21 cellular contexts compared by ENCODE assay signal in the genomic region with DNA sequence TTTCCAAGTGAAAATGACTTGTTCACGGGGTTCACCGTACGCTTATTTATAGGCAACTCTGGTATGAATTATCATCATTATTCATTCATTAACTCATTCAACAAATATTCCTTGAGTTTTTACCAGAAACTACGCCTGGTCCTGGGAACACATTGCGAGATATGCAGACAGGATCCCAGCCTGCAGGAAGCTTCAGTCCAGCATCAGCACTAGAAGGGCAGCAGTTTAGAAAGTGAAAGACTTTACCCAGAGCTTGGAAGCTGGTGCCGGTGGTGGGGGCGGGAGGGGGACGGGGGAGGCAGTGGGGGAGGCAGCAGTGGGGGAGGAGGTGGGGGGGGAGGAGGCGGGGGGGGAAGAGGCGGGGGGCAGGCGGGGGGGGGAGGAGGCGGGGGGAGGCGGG.
"Had no signal": no experiment of that assay in that cellular context is flagged by ENCODE, and none has a peak within 500 bp of the region (broad histone marks: within the 10 kb centered on the region; RNA-seq: fewer than 3 reads in every experiment).

No MANE protein-coding gene starts in this region.

- H3K27ac Mint-ChIP-seq: activated CD4-positive, alpha-beta T cell treated with anti-CD3 and anti-CD28 coated beads for 36 hours; activated CD8-positive, alpha-beta T cell treated with anti-CD3 and anti-CD28 coated beads for 36 hours; activated naive CD8-positive, alpha-beta T cell; activated T-cell treated with anti-CD3 and anti-CD28 coated beads, Interleukin-2, amount 50 U/mL, for 72 hours; natural killer cell treated with Interleukin-12 subunit alpha and Interleukin-12 subunit beta and Interleukin-15 and Interleukin-18, amount 100 ng/mL, for 72 hours had no signal

- DNase-seq: activated CD4-positive, alpha-beta T cell treated with anti-CD3 and anti-CD28 coated beads for 36 hours; activated CD8-positive, alpha-beta memory T cell treated with anti-CD3 and anti-CD28 coated beads, Interleukin-2, amount 50 U/mL, for 4 hours; activated CD8-positive, alpha-beta T cell treated with anti-CD3 and anti-CD28 coated beads for 36 hours; activated gamma-delta T cell treated with Interleukin-2 at 50 U/mL for 16 hours; activated T-cell treated with anti-CD3 and anti-CD28 coated beads, Interleukin-2, amount 50 U/mL, for 72 hours; amygdala; central memory CD4-positive, alpha-beta T cell; colonic mucosa; head of caudate nucleus; mesendoderm; stimulated activated CD4-positive, alpha-beta T cell treated with anti-CD3 and anti-CD28 coated beads, Interleukin-15, amount 100 ng/mL, for 24 hours; stimulated activated CD4-positive, alpha-beta T cell treated with anti-CD3 and anti-CD28 coated beads, Interleukin-4, amount 100 ng/mL, for 1 hour; stimulated activated naive CD4-positive, alpha-beta T cell; substantia nigra had no signal

- H3K36me3 ChIP-seq: colonic mucosa, tibial nerve, vagina had no signal

- H3K36me3 Mint-ChIP-seq: activated naive CD8-positive, alpha-beta T cell; natural killer cell treated with Interleukin-12 subunit alpha and Interleukin-12 subunit beta and Interleukin-15 and Interleukin-18, amount 100 ng/mL, for 72 hours had no signal

- ATAC-seq: activated CD4-positive, alpha-beta T cell treated with anti-CD3 and anti-CD28 coated beads for 36 hours; activated CD8-positive, alpha-beta T cell treated with anti-CD3 and anti-CD28 coated beads for 36 hours; activated T-cell treated with anti-CD3 and anti-CD28 coated beads, Interleukin-2, amount 50 U/mL, for 72 hours; body of pancreas; natural killer cell treated with Interleukin-12 subunit alpha and Interleukin-12 subunit beta and Interleukin-15 and Interleukin-18, amount 100 ng/mL, for 72 hours had no signal

- H3K27ac ChIP-seq: body of pancreas, colonic mucosa, tibial nerve, vagina had no signal

- H3K4me1 Mint-ChIP-seq: activated CD4-positive, alpha-beta T cell treated with anti-CD3 and anti-CD28 coated beads for 36 hours had no signal

- H3K9me3 ChIP-seq: body of pancreas, colonic mucosa, vagina had no signal

- H3K9me3 Mint-ChIP-seq: activated CD8-positive, alpha-beta T cell treated with anti-CD3 and anti-CD28 coated beads for 36 hours; activated T-cell treated with anti-CD3 and anti-CD28 coated beads, Interleukin-2, amount 50 U/mL, for 72 hours; natural killer cell treated with Interleukin-12 subunit alpha and Interleukin-12 subunit beta and Interleukin-15 and Interleukin-18, amount 100 ng/mL, for 72 hours had no signal

- FAIRE-seq: endometrium, frontal cortex had no signal

- H3K4me1 ChIP-seq: colonic mucosa, tibial nerve, vagina had no signal

- H3K4me3 ChIP-seq: body of pancreas, colonic mucosa, tibial nerve, vagina had no signal

- H3K4me3 Mint-ChIP-seq: activated CD4-positive, alpha-beta T cell treated with anti-CD3 and anti-CD28 coated beads for 36 hours; activated CD8-positive, alpha-beta T cell treated with anti-CD3 and anti-CD28 coated beads for 36 hours; activated naive CD8-positive, alpha-beta T cell; activated T-cell treated with anti-CD3 and anti-CD28 coated beads, Interleukin-2, amount 50 U/mL, for 72 hours; natural killer cell treated with Interleukin-12 subunit alpha and Interleukin-12 subunit beta and Interleukin-15 and Interleukin-18, amount 100 ng/mL, for 72 hours had no signal

- H3K27me3 ChIP-seq: body of pancreas, colonic mucosa, tibial nerve, vagina had no signal
